In genomic region chr11:86558841-86559240, GRCh38 we compare ENCODE assay signal across 15 cellular contexts.
DNase-seq lines count a peak whose midpoint lies in the region; ATAC-seq and TF ChIP-seq lines count a peak whose summit lies in the region.
"Had no signal": no experiment of that assay in that cellular context is flagged by ENCODE, and none has a peak within 500 bp of the region (broad histone marks: within the 10 kb centered on the region; RNA-seq: fewer than 3 reads in every experiment).

No MANE protein-coding gene starts in this region.

- H3K14ac ChIP-seq in IMR-90 (replicated peaks; ENCODE audit: low read depth, low read length): 0 out of 2 replicates have a peak overlapping the region, but pooled peaks have one; percentile 29

- H4K20me1 ChIP-seq in IMR-90 (ENCODE audit: insufficient read depth, low read length): no peaks in the 10 kb centered on the region

- no peak overlapping the region for H3K9ac ChIP-seq in IMR-90 (ENCODE audit: low read depth, low read length)

- no peak overlapping the region for H3K23ac ChIP-seq in IMR-90 (ENCODE audit: low read depth, low read length)

- no peaks in the 10 kb centered on the region for H3K4me1 Mint-ChIP-seq in activated naive CD4-positive, alpha-beta T cell treated with anti-CD3 and anti-CD28 coated beads, Interleukin-2, amount 10 ng/mL, durations not matched to agents 7 days and 5 days

- no peak overlapping the region for H3K4me3 Mint-ChIP-seq in activated naive CD4-positive, alpha-beta T cell treated with anti-CD3 and anti-CD28 coated beads, Interleukin-2, amount 10 ng/mL, durations not matched to agents 7 days and 5 days
- H3K4me3 Mint-ChIP-seq: activated CD8-positive, alpha-beta T cell treated with anti-CD3 and anti-CD28 coated beads, Interleukin-2, amount 10 ng/mL, durations not matched to agents 7 days and 5 days; effector memory CD8-positive, alpha-beta T cell had no signal

- H3K27ac ChIP-seq in IMR-90 (ENCODE audit: insufficient read depth, low read length) (no peak overlapping the region), caudate nucleus (ENCODE audit: low read depth, low read length) (peak overlapping the region; percentile 5), mesodermal cell (ENCODE audit: low read depth, low read length, severe bottlenecking) (peak overlapping the region; percentile 88), stomach (peak overlapping the region; percentile 14 to 67 (median 47))

- peak overlapping the region in 1 of 2 experiments; percentile 29; a peak in 1 of 4 replicates for H4K8ac ChIP-seq in IMR-90 (ENCODE audit: low read depth in 2 of 2, low read length in 2 of 2)

- in situ Hi-C loops in IMR-90 (cut with MboI; ENCODE audit: low sequenced_read_pairs): no loop called here

- H3K9me3 ChIP-seq in IMR-90 (ENCODE audit: control insufficient read depth, insufficient read depth, low read length) (no peaks in the 10 kb centered on the region), mesodermal cell (ENCODE audit: control insufficient read depth, low read length) (peaks cover 10% of the 10 kb centered on the region), stomach (no peaks in the 10 kb centered on the region)

- no peak overlapping the region for H3K27ac Mint-ChIP-seq in activated naive CD4-positive, alpha-beta T cell treated with anti-CD3 and anti-CD28 coated beads, Interleukin-2, amount 10 ng/mL, durations not matched to agents 7 days and 5 days
- H3K27ac Mint-ChIP-seq: activated CD8-positive, alpha-beta T cell treated with anti-CD3 and anti-CD28 coated beads, Interleukin-2, amount 10 ng/mL, durations not matched to agents 7 days and 5 days; activated T-helper 2 cell treated with anti-CD3 and anti-CD28 coated beads, Interferon-gamma antibody, Interleukin-2, Interleukin-4, amounts not matched to agents 10 μg/mL and 5 μg/mL and 100 μg/mL, durations not matched to agents 14 hours and 24 hours and 36 hours; effector memory CD8-positive, alpha-beta T cell had no signal

- TF ChIP-seq EP300 in stomach (IDR thresholded peaks at IDR 0.05): no peak

- POLR2A ChIA-PET in IMR-90 (lab: Charles Lee; ENCODE audit: unreplicated experiment): no interaction called here

- H3K36me3 ChIP-seq in IMR-90 (ENCODE audit: control insufficient read depth, insufficient read depth, low read length) (no peaks in the 10 kb centered on the region), mesodermal cell (ENCODE audit: control insufficient read depth, insufficient read depth, low read length) (peaks cover 4% of the 10 kb centered on the region), stomach (peaks cover 0 to 18% (median 4%) of the 10 kb centered on the region in 4 donors)

- no peaks in the 10 kb centered on the region for H3K79me1 ChIP-seq in IMR-90 (ENCODE audit: low read depth in 1 of 2, low read length in 2 of 2)

- H2AK5ac ChIP-seq in IMR-90 (ENCODE audit: low read depth, low read length): peak overlapping the region; percentile 9; the same call in 1 of the 2 replicates

- TF ChIP-seq CTCF in IMR-90 (conservative IDR thresholded peaks at IDR 0.05; ENCODE audit: low read depth, low read length) (no peak), stomach (IDR thresholded peaks at IDR 0.05) (no peak)

- no peaks in the 10 kb centered on the region for H3K27me3 ChIP-seq in IMR-90 (ENCODE audit: control insufficient read depth, insufficient read depth, low read length)
- H3K27me3 ChIP-seq in stomach: no peaks in the 10 kb centered on the region

- H3K56ac ChIP-seq in IMR-90 (ENCODE audit: extremely low read depth, insufficient read depth, low read length): no peak overlapping the region

- H3K4me3 ChIP-seq in IMR-90 (ENCODE audit: insufficient read depth, low read depth, low read length) (no peak overlapping the region), mesodermal cell (ENCODE audit: extremely low read depth, insufficient read depth, low read length, poor library complexity, severe bottlenecking) (no peak overlapping the region), stomach (no peak overlapping the region)

- dilution Hi-C loops in IMR-90 (cut with HindIII; ENCODE audit: low sequenced_read_pairs, unreplicated experiment): no loop called here

- H4K5ac ChIP-seq in IMR-90 (ENCODE audit: low read depth, low read length): no peak overlapping the region

- DNase-seq in IMR-90 (no peak), caudate nucleus (lab: John Stamatoyannopoulos, UW) (no peak), stomach (no peak), Ammon's horn (ENCODE audit: low spot score) (no peak)
- no peak for DNase-seq in stimulated activated CD4-positive, alpha-beta T cell treated with anti-CD3 and anti-CD28 coated beads, Interleukin-4, amount 100 ng/mL, for 24 hours
- DNase-seq in activated naive CD4-positive, alpha-beta T cell treated with anti-CD3 and anti-CD28 coated beads, Interleukin-2, amount 10 ng/mL, durations not matched to agents 7 days and 5 days: no peak
- DNase-seq: activated CD8-positive, alpha-beta T cell treated with anti-CD3 and anti-CD28 coated beads, Interleukin-2, amount 10 ng/mL, durations not matched to agents 7 days and 5 days; effector memory CD8-positive, alpha-beta T cell; NCI-H1436 treated with DMSO at 0.1 percent for 48 hours; NCI-H524; posterior cingulate gyrus; stimulated activated CD4-positive, alpha-beta T cell treated with anti-CD3 and anti-CD28 coated beads, Interleukin-1b, Interleukin-23, amount 100 ng/mL, for 48 hours had no signal

- intact Hi-C loops in IMR-90 (cut with micrococcal nuclease) (no loop called here), stomach (cut with DNase I; ENCODE audit: low total_unique reads) (no loop called here)

- TF ChIP-seq POLR2A in IMR-90 (IDR thresholded peaks at IDR 0.05; ENCODE audit: low read depth, low read length) (no peak), stomach (IDR thresholded peaks at IDR 0.05) (no peak)

- no TSS peak for BruUV-seq in IMR-90 (replicated peaks; lab: Mats Ljungman, UMichigan)

- no peak overlapping the region for H2AFZ ChIP-seq in IMR-90 (replicated peaks; ENCODE audit: low read length, poor library complexity)

- peaks cover 4% of the 10 kb centered on the region for H3K9me3 Mint-ChIP-seq in activated naive CD4-positive, alpha-beta T cell treated with anti-CD3 and anti-CD28 coated beads, Interleukin-2, amount 10 ng/mL, durations not matched to agents 7 days and 5 days

- CTCF ChIA-PET in IMR-90 (lab: Yijun Ruan, JAX): no interaction called here
- CTCF ChIA-PET in activated naive CD4-positive, alpha-beta T cell treated with anti-CD3 and anti-CD28 coated beads, Interleukin-2, amount 10 ng/mL, durations not matched to agents 7 days and 5 days (lab: Charles Lee): no interaction called here

- no peak overlapping the region for H2BK15ac ChIP-seq in IMR-90 (ENCODE audit: low read depth, low read length)

- TF ChIP-seq RAD21 in IMR-90 (IDR thresholded peaks at IDR 0.05; ENCODE audit: low read length): no peak

- WGBS in IMR-90 (ENCODE audit: extremely low coverage in 2 of 2, insufficient read length in 1 of 2), 2 experiments: no CpG with 5 or more reads among the region's 2 CpGs
- 89 to 100% methylated on average over 1 of the region's 2 CpGs for WGBS in mesodermal cell (ENCODE audit: insufficient coverage in 2 of 2), 2 experiments
- 85 to 98% (median 93%) methylated on average over 2 of the region's 2 CpGs for WGBS in stomach, 5 donors

- peaks cover 9% of the 10 kb centered on the region; the same call in 1 of the 2 replicates for H3K9me1 ChIP-seq in IMR-90 (ENCODE audit: insufficient read depth, low read length)

- no peak overlapping the region for H2BK5ac ChIP-seq in IMR-90 (ENCODE audit: low read depth, low read length, poor library complexity, severe bottlenecking)

- no peaks in the 10 kb centered on the region for H3K36me3 Mint-ChIP-seq in activated naive CD4-positive, alpha-beta T cell treated with anti-CD3 and anti-CD28 coated beads, Interleukin-2, amount 10 ng/mL, durations not matched to agents 7 days and 5 days

- H3K4me1 ChIP-seq in IMR-90 (ENCODE audit: control insufficient read depth, insufficient read depth, low read length) (peaks cover 8% of the 10 kb centered on the region), mesodermal cell (ENCODE audit: control insufficient read depth, insufficient read depth, low read length, poor library complexity, severe bottlenecking) (peaks cover 16% of the 10 kb centered on the region), stomach (peaks cover 8 to 20% (median 12%) of the 10 kb centered on the region in 4 donors)

- H3K18ac ChIP-seq in IMR-90 (ENCODE audit: low read depth, low read length): no peak overlapping the region

- H3K4ac ChIP-seq in IMR-90 (ENCODE audit: low read depth, low read length): no peak overlapping the region

- H3K27me3 Mint-ChIP-seq in activated naive CD4-positive, alpha-beta T cell treated with anti-CD3 and anti-CD28 coated beads, Interleukin-2, amount 10 ng/mL, durations not matched to agents 7 days and 5 days: peaks cover 4% of the 10 kb centered on the region
- H3K27me3 Mint-ChIP-seq: effector memory CD8-positive, alpha-beta T cell had no signal

- ATAC-seq in IMR-90 (ENCODE audit: low read depth) (no peak), GM19023 (IDR thresholded peaks at IDR 0.05; ENCODE audit: unreplicated experiment) (no peak)
- ATAC-seq: activated CD8-positive, alpha-beta T cell treated with anti-CD3 and anti-CD28 coated beads, Interleukin-2, amount 10 ng/mL, durations not matched to agents 7 days and 5 days; effector memory CD8-positive, alpha-beta T cell had no signal

- no peak overlapping the region for H2AK9ac ChIP-seq in IMR-90 (replicated peaks; ENCODE audit: low read depth, low read length, poor library complexity)

- no peak overlapping the region for H2BK20ac ChIP-seq in IMR-90 (ENCODE audit: low read depth, low read length)

- H4K91ac ChIP-seq in IMR-90 (ENCODE audit: insufficient read depth, low read depth, low read length): no peak overlapping the region

- H2BK120ac ChIP-seq in IMR-90 (ENCODE audit: low read depth, low read length): 0 out of 2 replicates have a peak overlapping the region, but pooled peaks have one; percentile 4

- H3K4me2 ChIP-seq in IMR-90 (ENCODE audit: low read depth, low read length): no peak overlapping the region

TF ChIP-seq in IMR-90, 13 proteins besides CTCF, POLR2A, EP300 and RAD21:
- TF ChIP-seq SMC3 (IDR thresholded peaks at IDR 0.05; ENCODE audit: low read depth, low read length): no peak
- TF ChIP-seq MXI1 (IDR thresholded peaks at IDR 0.05; ENCODE audit: borderline replicate concordance, low read depth, low read length): no peak
- TF ChIP-seq CEBPB (IDR thresholded peaks at IDR 0.05; ENCODE audit: low read depth, low read length): no peak
- TF ChIP-seq NFE2L2 (IDR thresholded peaks at IDR 0.05; ENCODE audit: low read depth, low read length): no peak
- TF ChIP-seq, protein P1, sequence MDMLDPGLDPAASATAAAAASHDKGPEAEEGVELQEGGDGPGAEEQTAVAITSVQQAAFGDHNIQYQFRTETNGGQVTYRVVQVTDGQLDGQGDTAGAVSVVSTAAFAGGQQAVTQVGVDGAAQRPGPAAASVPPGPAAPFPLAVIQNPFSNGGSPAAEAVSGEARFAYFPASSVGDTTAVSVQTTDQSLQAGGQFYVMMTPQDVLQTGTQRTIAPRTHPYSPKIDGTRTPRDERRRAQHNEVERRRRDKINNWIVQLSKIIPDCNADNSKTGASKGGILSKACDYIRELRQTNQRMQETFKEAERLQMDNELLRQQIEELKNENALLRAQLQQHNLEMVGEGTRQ (IDR thresholded peaks at IDR 0.05; ENCODE audit: low read depth, low read length): no peak
- TF ChIP-seq RCOR1 (IDR thresholded peaks at IDR 0.05; ENCODE audit: insufficient replicate concordance, low read length): no peak
- no peak for TF ChIP-seq CHD1 (IDR thresholded peaks at IDR 0.05; ENCODE audit: low read depth, low read length)
TF ChIP-seq in IMR-90: peak in this region for 0.
